In the genomic region with DNA sequence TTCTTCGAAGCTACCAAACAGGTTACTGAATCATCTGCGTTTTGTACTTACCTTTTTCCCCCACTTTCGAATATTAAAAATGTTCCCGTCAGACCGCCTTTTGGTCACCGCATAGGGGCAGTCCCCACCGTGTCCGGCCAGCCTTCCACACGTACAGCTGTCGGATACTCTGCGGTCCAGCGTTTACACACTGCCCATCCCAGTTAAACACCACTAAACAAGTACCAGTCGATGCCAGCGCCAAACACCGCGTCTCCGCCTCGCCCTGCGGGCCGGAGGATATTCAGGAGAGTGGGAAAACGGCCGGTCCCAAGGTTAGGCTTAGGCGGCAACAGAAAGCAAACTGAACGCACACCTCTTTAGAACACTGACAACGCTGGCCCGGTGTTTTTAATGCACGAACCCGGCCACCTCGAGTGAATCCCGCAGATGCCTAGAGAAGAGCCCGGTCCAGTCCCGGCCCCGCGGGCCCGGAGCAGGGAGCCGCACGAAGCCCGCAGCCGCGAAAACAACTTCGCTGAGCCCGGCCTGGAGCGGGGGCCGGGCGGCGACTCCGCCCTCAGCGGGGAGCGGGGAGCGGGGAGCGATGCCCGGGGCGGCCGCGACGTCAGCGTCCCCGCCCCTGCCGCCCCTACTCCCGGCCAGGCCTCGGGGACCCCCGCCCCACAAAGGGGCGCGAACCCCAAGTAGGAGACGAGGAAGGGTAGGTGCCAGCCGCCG, we compare ENCODE assay signal across 8 cellular contexts. TPM values are rescaled to one million over a fixed set of nuclear protein-coding genes. Genes with fewer than 3 reads are reported as not detected.
DNase-seq lines count a peak whose midpoint lies in the region; ATAC-seq lines count a peak whose summit lies in the region.

No MANE protein-coding gene starts in this region.

- DNase-seq in DMS114 treated with DMSO at 0.1 percent for 48 hours (lab: John Stamatoyannopoulos, UW; ENCODE audit: unreplicated experiment): peak; percentile 34
- DNase-seq in SK-N-DZ (ENCODE audit: low spot score): peak; percentile 36
- peak; percentile 74 for DNase-seq in epidermal melanocyte (ENCODE audit: insufficient read length, low spot score)
- no peak for DNase-seq in SKM-1 treated with dmso at 0.1 percent for 144 hours (lab: John Stamatoyannopoulos, UW; ENCODE audit: unreplicated experiment)

- no peaks in the 10 kb centered on the region for H3K27me3 ChIP-seq in mucosa of stomach (ENCODE audit: control insufficient read depth, insufficient read depth, low read length)

- no peaks in the 10 kb centered on the region for H3K36me3 ChIP-seq in mucosa of stomach (ENCODE audit: control insufficient read depth, insufficient read depth, low read length)

- H3K4me1 ChIP-seq in mucosa of stomach (ENCODE audit: control insufficient read depth, insufficient read depth, low read length): no peaks in the 10 kb centered on the region

- peak overlapping the region; percentile 71 for H3K9ac ChIP-seq in mucosa of stomach (ENCODE audit: low read length)

- H3K4me3 ChIP-seq in mucosa of stomach (ENCODE audit: low read length): peak overlapping the region; percentile 52

- H3K9me3 ChIP-seq in mucosa of stomach (ENCODE audit: control insufficient read depth, low read length): no peaks in the 10 kb centered on the region

- peak; percentile 34 for ATAC-seq in GM19035 (IDR thresholded peaks at IDR 0.05; ENCODE audit: unreplicated experiment)
- peak; percentile 20 for ATAC-seq in HG03520 (IDR thresholded peaks at IDR 0.05; ENCODE audit: unreplicated experiment)
- ATAC-seq in GM18498 (IDR thresholded peaks at IDR 0.05; ENCODE audit: unreplicated experiment): no peak

RNA-seq across cellular contexts. Expression of gene PHF13, which starts 0.7 kb away (rescaled TPM):
- 15.1 and 16.2 TPM in 2 replicates for polyA plus RNA-seq in SK-N-DZ (2014; cell fraction: cytosol; rRNA removed)
- polyA plus RNA-seq in SK-N-DZ (2014; cell fraction: nucleus; rRNA removed): 9.7 and 12.2 TPM in 2 replicates

RNA-seq across cellular contexts. Expression of gene KLHL21, which starts 10.1 kb away (rescaled TPM):
- polyA plus RNA-seq in SK-N-DZ (2014; cell fraction: cytosol; rRNA removed): 20.7 and 21.6 TPM in 2 replicates
- polyA plus RNA-seq in SK-N-DZ (2014; cell fraction: nucleus; rRNA removed): 17.5 and 18.7 TPM in 2 replicates

RNA-seq across cellular contexts. Expression of gene THAP3, which starts 11.9 kb away (rescaled TPM):
- polyA plus RNA-seq in SK-N-DZ (2014; cell fraction: cytosol; rRNA removed): 30.8 and 36.8 TPM in 2 replicates
- 23.5 and 46.2 TPM in 2 replicates for polyA plus RNA-seq in SK-N-DZ (2014; cell fraction: nucleus; rRNA removed)

RNA-seq across cellular contexts. Expression of gene ZBTB48, which starts 33.0 kb away (rescaled TPM):
- 15.2 and 15.9 TPM in 2 replicates for polyA plus RNA-seq in SK-N-DZ (2014; cell fraction: cytosol; rRNA removed)
- 47.5 and 55.6 TPM in 2 replicates for polyA plus RNA-seq in SK-N-DZ (2014; cell fraction: nucleus; rRNA removed)

RNA-seq across cellular contexts. Expression of gene TAS1R1, which starts 57.7 kb away (rescaled TPM):
- polyA plus RNA-seq in SK-N-DZ (2014; cell fraction: cytosol; rRNA removed): 0.46 TPM in 1 of 2 replicates, not detected in the other
- polyA plus RNA-seq in SK-N-DZ (2014; cell fraction: nucleus; rRNA removed): not detected in 2 replicates
